8 cellular contexts compared by ENCODE assay signal in the genomic region with DNA sequence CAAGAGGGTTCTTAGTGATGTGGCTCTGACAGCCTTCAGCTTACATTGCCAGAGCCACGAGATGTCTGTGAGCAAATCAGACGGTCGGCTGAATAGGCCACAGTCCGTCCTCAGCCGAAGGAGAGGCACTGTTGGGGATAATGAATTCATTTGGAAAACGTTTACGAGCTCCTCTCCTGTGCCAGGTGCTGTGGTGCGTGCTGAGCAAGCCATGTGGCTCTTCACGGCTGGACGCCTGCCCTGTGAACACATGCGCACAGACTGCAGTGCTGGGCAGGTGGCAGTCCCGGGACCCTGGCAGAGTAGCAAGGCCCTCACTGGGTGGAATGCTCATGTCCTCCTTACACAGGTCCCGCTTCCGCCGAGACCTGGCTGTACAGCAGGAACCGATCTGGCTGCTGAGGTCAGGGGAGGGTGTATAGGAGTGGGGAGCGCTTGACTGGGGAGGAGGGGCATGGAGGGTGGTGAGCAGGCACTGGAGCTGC. TPM values are rescaled to one million over a fixed set of nuclear protein-coding genes. Genes with fewer than 3 reads are reported as not detected.
DNase-seq lines count a peak whose midpoint lies in the region; ATAC-seq and TF ChIP-seq lines count a peak whose summit lies in the region.

No MANE protein-coding gene starts in this region.

- H3K4me1 Mint-ChIP-seq in CD8-positive, alpha-beta T cell (ENCODE audit: low read depth): peaks cover 71% of the 10 kb centered on the region
- H3K4me1 Mint-ChIP-seq in activated naive CD8-positive, alpha-beta T cell treated with anti-CD3 and anti-CD28 coated beads for 36 hours: peaks cover 56% of the 10 kb centered on the region

- H3K27me3 Mint-ChIP-seq in CD8-positive, alpha-beta T cell (ENCODE audit: low read depth): no peaks in the 10 kb centered on the region
- H3K27me3 Mint-ChIP-seq in activated naive CD8-positive, alpha-beta T cell treated with anti-CD3 and anti-CD28 coated beads for 36 hours: no peaks in the 10 kb centered on the region

- no peaks in the 10 kb centered on the region for H3K9me3 Mint-ChIP-seq in CD8-positive, alpha-beta T cell
- no peaks in the 10 kb centered on the region for H3K9me3 Mint-ChIP-seq in activated naive CD8-positive, alpha-beta T cell treated with anti-CD3 and anti-CD28 coated beads for 36 hours

- peaks cover 73% of the 10 kb centered on the region for H3K79me2 ChIP-seq in Karpas-422 (ENCODE audit: low read length)

- H3K4me3 Mint-ChIP-seq in CD8-positive, alpha-beta T cell: no peak overlapping the region
- no peak overlapping the region for H3K4me3 Mint-ChIP-seq in activated naive CD8-positive, alpha-beta T cell treated with anti-CD3 and anti-CD28 coated beads for 36 hours

- H3K36me3 Mint-ChIP-seq in CD8-positive, alpha-beta T cell: peaks cover 59% of the 10 kb centered on the region
- H3K36me3 Mint-ChIP-seq in activated naive CD8-positive, alpha-beta T cell treated with anti-CD3 and anti-CD28 coated beads for 36 hours: peaks cover 23% of the 10 kb centered on the region

- no peak overlapping the region for H3K27ac ChIP-seq in CD8-positive, alpha-beta T cell (ENCODE audit: low read depth, low read length)
- H3K27ac ChIP-seq in Karpas-422 (ENCODE audit: low read length) (peak overlapping the region; percentile 85), A673 (ENCODE audit: low read depth, low read length, poor library complexity, severe bottlenecking) (no peak overlapping the region)

- H3K27ac Mint-ChIP-seq in CD8-positive, alpha-beta T cell: peak overlapping the region; percentile 92
- peak overlapping the region; percentile 89 for H3K27ac Mint-ChIP-seq in activated naive CD8-positive, alpha-beta T cell treated with anti-CD3 and anti-CD28 coated beads for 36 hours

- intact Hi-C loops in CD8-positive, alpha-beta T cell (cut with DNase I, micrococcal nuclease): no loop called here
- intact Hi-C loops in A673 (cut with micrococcal nuclease; ENCODE audit: unreplicated experiment): no loop called here

- CTCF ChIA-PET in CD8-positive, alpha-beta T cell (lab: Charles Lee): interaction anchor here (1.0 to 1.5 kb wide), 2 partner anchors 11 to 35 kb away, joined by 3 to 8 read pairs; no protein-coding TSS in a partner anchor
- CTCF ChIA-PET in A673 (lab: Charles Lee): no interaction called here

- no peaks in the 10 kb centered on the region for H3K9me2 ChIP-seq in Karpas-422 (replicated peaks; ENCODE audit: insufficient read depth, low read length)

- peak overlapping the region; percentile 76 for H3K4me2 ChIP-seq in Karpas-422 (ENCODE audit: low read depth, low read length, poor library complexity, severe bottlenecking)

- peaks cover 4% of the 10 kb centered on the region; the same call in 1 of the 2 replicates for H4K20me1 ChIP-seq in Karpas-422 (ENCODE audit: insufficient read depth, low read depth, low read length)

- ATAC-seq in CD8-positive, alpha-beta T cell: no peak
- ATAC-seq in GM21717 (IDR thresholded peaks at IDR 0.05; ENCODE audit: unreplicated experiment) (no peak), HG03045 (IDR thresholded peaks at IDR 0.05; ENCODE audit: unreplicated experiment) (no peak)

- no peaks in the 10 kb centered on the region for H3K36me3 ChIP-seq in CD8-positive, alpha-beta T cell (ENCODE audit: insufficient read depth, low read length)
- H3K36me3 ChIP-seq in Karpas-422 (ENCODE audit: insufficient read depth, low read length) (peaks cover 13% of the 10 kb centered on the region), A673 (ENCODE audit: insufficient read depth, low read length, poor library complexity, severe bottlenecking) (no peaks in the 10 kb centered on the region)

- H3K9me3 ChIP-seq in CD8-positive, alpha-beta T cell (ENCODE audit: low read length): no peaks in the 10 kb centered on the region
- H3K9me3 ChIP-seq in Karpas-422 (ENCODE audit: low read length) (no peaks in the 10 kb centered on the region), A673 (ENCODE audit: low read depth, low read length, poor library complexity, severe bottlenecking) (no peaks in the 10 kb centered on the region)

- peak in 1 of 7 experiments; percentile 30 for DNase-seq in CD8-positive, alpha-beta T cell
- peak; percentile 77 for DNase-seq in Karpas-422
- DNase-seq in activated naive CD8-positive, alpha-beta T cell treated with anti-CD3 and anti-CD28 coated beads for 36 hours: no peak
- DNase-seq in midbrain (lab: John Stamatoyannopoulos, UW): peak; percentile 22
- no peak for DNase-seq in occipital lobe (lab: John Stamatoyannopoulos, UW)
- no peak for DNase-seq in A673 (ENCODE audit: low spot score)

- POLR2A ChIA-PET in CD8-positive, alpha-beta T cell (lab: Charles Lee): interaction anchor here (0.6 to 0.7 kb wide), 2 partner anchors 9 to 14 kb away, joined by 3 to 9 read pairs; no protein-coding TSS in a partner anchor
- POLR2A ChIA-PET in A673 (lab: Charles Lee; ENCODE audit: low non-redundant PET): interaction anchor here (0.6 kb wide), 1 partner anchor 14 kb away, joined by 4 read pairs; no protein-coding TSS in a partner anchor

- no peak overlapping the region for H2AFZ ChIP-seq in Karpas-422 (ENCODE audit: low read length)

- BruUV-seq in A673 (replicated peaks; lab: Mats Ljungman, UMichigan): no TSS peak

- H3K4me3 ChIP-seq in CD8-positive, alpha-beta T cell (ENCODE audit: low read depth, low read length): no peak overlapping the region
- peak overlapping the region; percentile 39 for H3K4me3 ChIP-seq in Karpas-422 (ENCODE audit: low read length)
- H3K4me3 ChIP-seq in A673 (ENCODE audit: low read depth, low read length, poor library complexity, severe bottlenecking): no peak overlapping the region

- H3K27me3 ChIP-seq in CD8-positive, alpha-beta T cell (ENCODE audit: insufficient read depth, low read length): no peaks in the 10 kb centered on the region
- H3K27me3 ChIP-seq in Karpas-422 (ENCODE audit: low read length) (no peaks in the 10 kb centered on the region), A673 (replicated peaks; ENCODE audit: insufficient read depth, low read depth, low read length, poor library complexity) (no peaks in the 10 kb centered on the region)

- H3K4me1 ChIP-seq in CD8-positive, alpha-beta T cell (ENCODE audit: insufficient read depth, low read length): peaks cover 51% of the 10 kb centered on the region
- peaks cover 77% of the 10 kb centered on the region for H3K4me1 ChIP-seq in Karpas-422 (ENCODE audit: low read length)
- peaks cover 10% of the 10 kb centered on the region for H3K4me1 ChIP-seq in A673 (ENCODE audit: insufficient read depth, low read length, poor library complexity, severe bottlenecking)

- no peak for TF ChIP-seq CTCF in CD8-positive, alpha-beta T cell (IDR thresholded peaks at IDR 0.05)
- TF ChIP-seq CTCF in A673 (conservative IDR thresholded peaks at IDR 0.05; ENCODE audit: low read depth, low read length): no peak

- H3K9ac ChIP-seq in Karpas-422 (ENCODE audit: low read length): peak overlapping the region; percentile 62

RNA-seq across cellular contexts. Expression of a gene that starts 6.8 kb away (rescaled TPM):
- total RNA-seq in CD8-positive, alpha-beta T cell: 10 to 100 TPM; 21.8 to 27.4 TPM
- 27.7 and 39.2 TPM in 2 replicates for total RNA-seq in Karpas-422 (2014; rRNA removed; shearing (Covaris generic); ENCODE audit: low replicate concordance)
- 10 to 100 TPM; 42.1 to 42.4 TPM for total RNA-seq in activated naive CD8-positive, alpha-beta T cell treated with anti-CD3 and anti-CD28 coated beads for 36 hours
- 4.5 TPM for total RNA-seq in occipital lobe
- 22.5 and 23.5 TPM in 2 replicates for total RNA-seq in A673 (2021)

RNA-seq across cellular contexts. Expression of a gene that starts 31.2 kb away (rescaled TPM):
- total RNA-seq in CD8-positive, alpha-beta T cell: 10 to 100 TPM; 93.5 to 95.0 TPM
- total RNA-seq in Karpas-422 (2014; rRNA removed; shearing (Covaris generic); ENCODE audit: low replicate concordance): 53.8 and 79.0 TPM in 2 replicates
- total RNA-seq in activated naive CD8-positive, alpha-beta T cell treated with anti-CD3 and anti-CD28 coated beads for 36 hours: 10 to 100 TPM; 38.1 to 41.3 TPM
- total RNA-seq in occipital lobe (42.0 TPM), A673 (2021) (55.6 and 58.8 TPM in 2 replicates)

Comparison
In these comparisons a context has a peak if more than half of its experiments do, and no peak if none do; other contexts are left out.
1. DNase-seq: peak in Karpas-422 (single experiment) and midbrain (single experiment); none in activated naive CD8-positive, alpha-beta T cell treated with anti-CD3 and anti-CD28 coated beads for 36 hours (single experiment), occipital lobe (single experiment) and A673 (single experiment).